Comparison of ENCODE assay signal across 10 cellular contexts in genomic region chr16:69861276-69862030, GRCh38.
DNase-seq lines count a peak whose midpoint lies in the region; ATAC-seq and TF ChIP-seq lines count a peak whose summit lies in the region.
"Had no signal": no experiment of that assay in that cellular context is flagged by ENCODE, and none has a peak within 500 bp of the region (broad histone marks: within the 10 kb centered on the region; RNA-seq: fewer than 3 reads in every experiment).

No MANE protein-coding gene starts in this region.

- ATAC-seq in Right ventricle myocardium inferior (peak; percentile 76), aorta (ENCODE audit: low FRiP score) (peak; percentile 88), GM21717 (IDR thresholded peaks at IDR 0.05; ENCODE audit: unreplicated experiment) (no peak)
- no peak for ATAC-seq in natural killer cell treated with Interleukin-12 subunit alpha and Interleukin-12 subunit beta and Interleukin-15 and Interleukin-18, amount 100 ng/mL, for 72 hours

- H3K9me3 ChIP-seq in endodermal cell (ENCODE audit: control insufficient read depth, low read length), result peaks cover 6% of the 10 kb centered on the region
- no peaks in the 10 kb centered on the region for H3K9me3 ChIP-seq in muscle layer of duodenum (ENCODE audit: control insufficient read depth in 1 of 2, low read length in 2 of 2)
- H3K9me3 ChIP-seq in aorta (ENCODE audit: control insufficient read depth, low read length), result no peaks in the 10 kb centered on the region

- H3K36me3 ChIP-seq in endodermal cell (ENCODE audit: control insufficient read depth, insufficient read depth, low read length) (peaks cover 8% of the 10 kb centered on the region), muscle layer of duodenum (ENCODE audit: control insufficient read depth in 1 of 2, insufficient read depth in 2 of 2, low read length in 2 of 2) (peaks cover 3 to 9% of the 10 kb centered on the region in 2 donors), aorta (ENCODE audit: control insufficient read depth in 1 of 2, insufficient read depth in 2 of 2, low read length in 1 of 2) (no peaks in the 10 kb centered on the region)

- H3K9ac ChIP-seq in endodermal cell (ENCODE audit: extremely low read depth, low read length, poor library complexity, severe bottlenecking), result no peak overlapping the region

- no peak for TF ChIP-seq CTCF in endodermal cell (conservative IDR thresholded peaks at IDR 0.05)

- H3K4me3 ChIP-seq in endodermal cell (ENCODE audit: low read length) (no peak overlapping the region), muscle layer of duodenum (ENCODE audit: low read depth in 1 of 2, low read length in 2 of 2) (peak overlapping the region; percentile 33), aorta (ENCODE audit: low read length in 2 of 2) (no peak overlapping the region)

- no peak overlapping the region for H3K4me3 Mint-ChIP-seq in endodermal cell
- no peak overlapping the region for H3K4me3 Mint-ChIP-seq in natural killer cell treated with Interleukin-12 subunit alpha and Interleukin-12 subunit beta and Interleukin-15 and Interleukin-18, amount 100 ng/mL, for 72 hours
- H3K4me3 Mint-ChIP-seq: activated naive CD4-positive, alpha-beta T cell treated with anti-CD3 and anti-CD28 coated beads, Interleukin-2, amount 50 U/mL, for 24 hours; stimulated activated naive CD8-positive, alpha-beta T cell treated with anti-CD3 and anti-CD28 coated beads, Interleukin-15, Interleukin-2, amounts not matched to agents 100 ng/mL and 50 ng/mL, for 24 hours had no signal

- H3K27me3 Mint-ChIP-seq in endodermal cell (ENCODE audit: insufficient read depth), result no peaks in the 10 kb centered on the region
- no peaks in the 10 kb centered on the region for H3K27me3 Mint-ChIP-seq in natural killer cell treated with Interleukin-12 subunit alpha and Interleukin-12 subunit beta and Interleukin-15 and Interleukin-18, amount 100 ng/mL, for 72 hours
- H3K27me3 Mint-ChIP-seq: activated naive CD4-positive, alpha-beta T cell treated with anti-CD3 and anti-CD28 coated beads, Interleukin-2, amount 50 U/mL, for 24 hours; stimulated activated naive CD8-positive, alpha-beta T cell treated with anti-CD3 and anti-CD28 coated beads, Interleukin-15, Interleukin-2, amounts not matched to agents 100 ng/mL and 50 ng/mL, for 24 hours had no signal

- DNase-seq in Right ventricle myocardium inferior (ENCODE audit: missing footprints), result no peak
- no peak for DNase-seq in cardiac septum (ENCODE audit: low spot score)
- DNase-seq in endodermal cell, result no peak
- peak in 1 of 2 donors; percentile 66 for DNase-seq in aorta
- DNase-seq in T-helper 9 cell, result no peak
- DNase-seq in natural killer cell treated with Interleukin-12 subunit alpha and Interleukin-12 subunit beta and Interleukin-15 and Interleukin-18, amount 100 ng/mL, for 72 hours (ENCODE audit: low spot score), result no peak

- H3K4me1 ChIP-seq in endodermal cell (ENCODE audit: control insufficient read depth, insufficient read depth, low read length), result no peaks in the 10 kb centered on the region
- peaks cover 14% of the 10 kb centered on the region in 2 donors for H3K4me1 ChIP-seq in muscle layer of duodenum (ENCODE audit: control insufficient read depth in 1 of 2, insufficient read depth in 2 of 2, low read length in 2 of 2)
- peaks cover 4 to 10% of the 10 kb centered on the region in 2 donors for H3K4me1 ChIP-seq in aorta (ENCODE audit: control insufficient read depth in 1 of 2, insufficient read depth in 2 of 2, low read length in 2 of 2)

- no peaks in the 10 kb centered on the region for H3K27me3 ChIP-seq in endodermal cell (ENCODE audit: control insufficient read depth, insufficient read depth, low read length, poor library complexity, severe bottlenecking)
- H3K27me3 ChIP-seq in muscle layer of duodenum (ENCODE audit: low read depth, low read length), result no peaks in the 10 kb centered on the region
- no peaks in the 10 kb centered on the region for H3K27me3 ChIP-seq in aorta (ENCODE audit: control insufficient read depth in 1 of 2, insufficient read depth in 2 of 2, low read length in 1 of 2)

- intact Hi-C loops in Right ventricle myocardium inferior (cut with DNase I), result loop anchor here (1.0 to 2.0 kb wide), 2 partner anchors 23 to 65 kb away; no protein-coding TSS in a partner anchor
- intact Hi-C loops in cardiac septum (cut with DNase I), result no loop called here
- intact Hi-C loops in aorta (cut with DNase I), result loop anchor here (2.0 to 5.0 kb wide), 3 partner anchors 61 to 64 kb away; no protein-coding TSS in a partner anchor

- H3K4me1 Mint-ChIP-seq in endodermal cell, result peaks cover 2% of the 10 kb centered on the region
- peaks cover 3 to 13% of the 10 kb centered on the region in 2 donors for H3K4me1 Mint-ChIP-seq in natural killer cell treated with Interleukin-12 subunit alpha and Interleukin-12 subunit beta and Interleukin-15 and Interleukin-18, amount 100 ng/mL, for 72 hours (ENCODE audit: low read depth in 2 of 2)
- H3K4me1 Mint-ChIP-seq: activated naive CD4-positive, alpha-beta T cell treated with anti-CD3 and anti-CD28 coated beads, Interleukin-2, amount 50 U/mL, for 24 hours had no signal

- 95 to 100% methylated on average over 7 to 10 of the region's 12 CpGs for WGBS in endodermal cell (ENCODE audit: insufficient coverage in 1 of 2, insufficient read length in 1 of 2), 2 experiments
- 8 to 9% methylated on average over 11 to 12 of the region's 12 CpGs for WGBS in aorta, 2 donors

- peaks cover 27% of the 10 kb centered on the region for H3K36me3 Mint-ChIP-seq in endodermal cell (ENCODE audit: low read depth)
- H3K36me3 Mint-ChIP-seq in natural killer cell treated with Interleukin-12 subunit alpha and Interleukin-12 subunit beta and Interleukin-15 and Interleukin-18, amount 100 ng/mL, for 72 hours, result no peaks in the 10 kb centered on the region

- no peak overlapping the region for H3K27ac ChIP-seq in endodermal cell (ENCODE audit: low read depth, low read length)
- peak overlapping the region; percentile 63 for H3K27ac ChIP-seq in muscle layer of duodenum (ENCODE audit: low read length)
- peak overlapping the region; percentile 90 to 96 for H3K27ac ChIP-seq in aorta (ENCODE audit: low read depth in 1 of 2, low read length in 2 of 2)

- H3K27ac Mint-ChIP-seq in endodermal cell, result peak overlapping the region; percentile 36
- no peak overlapping the region for H3K27ac Mint-ChIP-seq in natural killer cell treated with Interleukin-12 subunit alpha and Interleukin-12 subunit beta and Interleukin-15 and Interleukin-18, amount 100 ng/mL, for 72 hours
- H3K27ac Mint-ChIP-seq: activated naive CD4-positive, alpha-beta T cell treated with anti-CD3 and anti-CD28 coated beads, Interleukin-2, amount 50 U/mL, for 24 hours; stimulated activated naive CD8-positive, alpha-beta T cell treated with anti-CD3 and anti-CD28 coated beads, Interleukin-15, Interleukin-2, amounts not matched to agents 100 ng/mL and 50 ng/mL, for 24 hours had no signal

- peaks cover 5% of the 10 kb centered on the region for H3K9me3 Mint-ChIP-seq in endodermal cell
- H3K9me3 Mint-ChIP-seq in natural killer cell treated with Interleukin-12 subunit alpha and Interleukin-12 subunit beta and Interleukin-15 and Interleukin-18, amount 100 ng/mL, for 72 hours, result no peaks in the 10 kb centered on the region
- H3K9me3 Mint-ChIP-seq: activated naive CD4-positive, alpha-beta T cell treated with anti-CD3 and anti-CD28 coated beads, Interleukin-2, amount 50 U/mL, for 24 hours; stimulated activated naive CD8-positive, alpha-beta T cell treated with anti-CD3 and anti-CD28 coated beads, Interleukin-15, Interleukin-2, amounts not matched to agents 100 ng/mL and 50 ng/mL, for 24 hours had no signal

Comparison
In these comparisons a context has a peak if more than half of its experiments do, and no peak if none do; other contexts are left out.
1. ATAC-seq: peak in Right ventricle myocardium inferior (single experiment) and aorta (single experiment); none in GM21717 (single experiment) and natural killer cell treated with Interleukin-12 subunit alpha and Interleukin-12 subunit beta and Interleukin-15 and Interleukin-18, amount 100 ng/mL, for 72 hours (0 of 2).
2. H3K4me3 ChIP-seq: peak in muscle layer of duodenum (2 of 2); none in endodermal cell (single experiment) and aorta (0 of 2).